In genomic region chr10:78071140-78071856, GRCh38 we compare ENCODE assay signal across 20 cellular contexts. TPM values are rescaled to one million over a fixed set of nuclear protein-coding genes. Genes with fewer than 3 reads are reported as not detected.
DNase-seq lines count a peak whose midpoint lies in the region; ATAC-seq and TF ChIP-seq lines count a peak whose summit lies in the region.
"Had no signal": no experiment of that assay in that cellular context is flagged by ENCODE, and none has a peak within 500 bp of the region (broad histone marks: within the 10 kb centered on the region; RNA-seq: fewer than 3 reads in every experiment).

No MANE protein-coding gene starts in this region.

- peak overlapping the region in 4 of 5 experiments; percentile 57 to 98 (median 86) for H3K27ac Mint-ChIP-seq in brain
- H3K27ac Mint-ChIP-seq in neural progenitor cell = peak overlapping the region; percentile 7
- H3K27ac Mint-ChIP-seq: GM23338, H9 had no signal

- TF ChIP-seq CTCF in brain (conservative IDR thresholded peaks at IDR 0.05) (no peak), neural progenitor cell (IDR thresholded peaks at IDR 0.05) (no peak)

- no peak overlapping the region for H3K4me3 ChIP-seq in neural progenitor cell
- H3K4me3 ChIP-seq: BLaER1, GM23338, Peyer's patch had no signal

- peaks cover 7 to 28% (median 18%) of the 10 kb centered on the region in 5 experiments for H3K9me3 Mint-ChIP-seq in brain
- peaks cover 11% of the 10 kb centered on the region for H3K9me3 Mint-ChIP-seq in neural progenitor cell

- H3K27me3 Mint-ChIP-seq in brain (no peaks in the 10 kb centered on the region), neural progenitor cell (ENCODE audit: insufficient read depth, low read depth) (peaks cover 7% of the 10 kb centered on the region)

- no peaks in the 10 kb centered on the region for H4K20me1 ChIP-seq in neural progenitor cell (ENCODE audit: low read depth)
- H4K20me1 ChIP-seq: BLaER1 had no signal

- H3K4me3 Mint-ChIP-seq in brain (no peak overlapping the region), neural progenitor cell (no peak overlapping the region)
- H3K4me3 Mint-ChIP-seq: CD4-positive, CD25-positive, alpha-beta regulatory T cell; GM23338; H9 had no signal

- H3K9me3 ChIP-seq in neural progenitor cell (ENCODE audit: low read depth) = no peaks in the 10 kb centered on the region
- H3K9me3 ChIP-seq: SK-N-SH had no signal

- H3K79me2 ChIP-seq in neural progenitor cell (ENCODE audit: low read depth) = no peaks in the 10 kb centered on the region

- in situ Hi-C loops in G401 (cut with HindIII; ENCODE audit: low sequenced_read_pairs) = no loop called here

- no peaks in the 10 kb centered on the region for H3K4me1 ChIP-seq in neural progenitor cell
- H3K4me1 ChIP-seq: Peyer's patch had no signal

- H3K36me3 Mint-ChIP-seq in brain (peaks cover 8% of the 10 kb centered on the region), neural progenitor cell (no peaks in the 10 kb centered on the region)
- H3K36me3 Mint-ChIP-seq: CD4-positive, CD25-positive, alpha-beta regulatory T cell had no signal

- no peak overlapping the region for H2AFZ ChIP-seq in neural progenitor cell (replicated peaks)
- H2AFZ ChIP-seq: GM23338 had no signal

- H3K4me1 Mint-ChIP-seq in brain (peaks cover 22% of the 10 kb centered on the region), neural progenitor cell (peaks cover 4% of the 10 kb centered on the region)
- H3K4me1 Mint-ChIP-seq: CD4-positive, CD25-positive, alpha-beta regulatory T cell had no signal

- no peaks in the 10 kb centered on the region for H3K27me3 ChIP-seq in neural progenitor cell
- H3K27me3 ChIP-seq: BLaER1, Peyer's patch had no signal

- H3K4me2 ChIP-seq in neural progenitor cell = no peak overlapping the region
- H3K4me2 ChIP-seq: BLaER1, GM23338, SK-N-SH had no signal

- no peaks in the 10 kb centered on the region for H3F3A ChIP-seq in neural progenitor cell (ENCODE audit: low read depth)

- H3K27ac ChIP-seq in neural progenitor cell = no peak overlapping the region
- H3K27ac ChIP-seq: BLaER1, Peyer's patch had no signal

- DNase-seq in SKM-1 treated with dmso at 0.1 percent for 144 hours (lab: John Stamatoyannopoulos, UW; ENCODE audit: unreplicated experiment) (peak; percentile 36), SKM-1 (lab: John Stamatoyannopoulos, UW; ENCODE audit: unreplicated experiment) (no peak), G401 (ENCODE audit: low spot score) (peak; percentile 87), neural progenitor cell (ENCODE audit: low spot score) (no peak), mesenteric fat pad (ENCODE audit: low spot score) (no peak)
- no peak for DNase-seq in activated naive CD4-positive, alpha-beta T cell treated with Interleukin-2 at 50 U/mL for 16 hours
- DNase-seq: CD4-positive, CD25-positive, alpha-beta regulatory T cell; DMS53; H9; KBM-7; NCI-H1105 treated with DMSO at 0.1 percent for 48 hours; NCI-H2029; NCI-H2227 treated with DMSO at 0.1 percent for 48 hours; NCI-H526 treated with DMSO at 0.1 percent for 48 hours; Peyer's patch; SK-N-SH had no signal

- H3K9ac ChIP-seq in neural progenitor cell = no peak overlapping the region
- H3K9ac ChIP-seq: BLaER1, SK-N-SH had no signal

- ATAC-seq in HG02588 (IDR thresholded peaks at IDR 0.05; ENCODE audit: unreplicated experiment) = no peak
- ATAC-seq: GM23338 had no signal

- H3K36me3 ChIP-seq in neural progenitor cell = no peaks in the 10 kb centered on the region
- H3K36me3 ChIP-seq: BLaER1, Peyer's patch had no signal

RNA-seq across cellular contexts. Expression of gene RPS24, which starts 37.6 kb away (rescaled TPM):
- 3,664 and 4,261 TPM in 2 replicates for total RNA-seq in G401 (2014; rRNA removed; shearing (Covaris generic))
- 1,805 TPM for polyA plus RNA-seq in brain (ENCODE audit: insufficient read depth, low read depth, low replicate concordance)
- 3,232 and 5,646 TPM in 2 replicates for total RNA-seq in neural progenitor cell (ENCODE audit: low replicate concordance)
- 1,050 TPM for total RNA-seq in mesenteric fat pad

RNA-seq across cellular contexts. Expression of gene POLR3A, which starts 42.0 kb away (rescaled TPM):
- 24.3 and 29.1 TPM in 2 replicates for total RNA-seq in G401 (2014; rRNA removed; shearing (Covaris generic))
- 15.5 TPM for polyA plus RNA-seq in brain (ENCODE audit: insufficient read depth, low read depth, low replicate concordance)
- total RNA-seq in neural progenitor cell (ENCODE audit: low replicate concordance) (16.0 and 18.0 TPM in 2 replicates), mesenteric fat pad (12.0 TPM)

Comparison
In these comparisons a context has a peak if more than half of its experiments do, and no peak if none do; other contexts are left out.
1. DNase-seq: peak in SKM-1 treated with dmso at 0.1 percent for 144 hours (single experiment) and G401 (single experiment); none in SKM-1 (single experiment), neural progenitor cell (single experiment), activated naive CD4-positive, alpha-beta T cell treated with Interleukin-2 at 50 U/mL for 16 hours (single experiment) and mesenteric fat pad (single experiment).